In the genomic region with DNA sequence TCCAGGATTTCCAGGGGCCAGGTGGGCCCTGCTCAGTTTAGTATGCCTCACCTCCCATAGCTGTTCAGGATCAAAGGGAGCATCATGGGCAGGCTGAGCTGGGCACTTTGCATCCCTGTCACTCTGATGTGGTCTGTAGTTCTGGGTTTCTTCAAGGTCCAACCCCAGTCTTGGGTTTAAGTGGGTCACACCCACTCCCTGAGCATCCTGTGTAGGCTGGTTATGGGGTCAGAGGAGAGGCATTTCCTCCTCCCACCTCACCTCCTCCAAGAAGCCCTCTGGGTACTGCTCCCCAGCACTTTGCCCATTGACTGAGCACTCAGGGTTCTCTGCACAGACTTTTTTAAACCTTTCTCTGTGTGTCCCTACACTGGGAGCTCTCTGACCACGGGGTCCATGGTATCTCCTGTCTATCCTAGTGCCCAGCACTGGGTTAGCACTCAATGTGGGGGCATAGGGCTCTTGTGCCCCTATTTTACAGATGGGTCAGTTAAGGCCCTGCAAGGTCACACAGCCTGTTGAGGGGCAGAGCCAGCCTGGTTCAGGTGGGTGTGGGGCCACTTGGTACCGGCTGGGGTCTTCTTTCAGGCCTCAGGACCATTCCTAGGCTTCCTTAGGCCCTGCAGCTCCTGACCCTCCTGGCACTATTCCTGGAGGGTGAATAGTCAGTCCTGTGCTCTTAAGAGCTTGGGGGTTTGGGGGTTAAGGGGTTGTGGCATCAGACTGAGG, we compare ENCODE assay signal across 7 cellular contexts. TPM values are rescaled to one million over a fixed set of nuclear protein-coding genes. Genes with fewer than 3 reads are reported as not detected.
DNase-seq lines count a peak whose midpoint lies in the region; ATAC-seq lines count a peak whose summit lies in the region.

No MANE protein-coding gene starts in this region.

- no peak for ATAC-seq in stimulated activated naive B cell treated with anti-CD40 and anti-IgM and Interleukin-4, amounts not matched to agents 10 μg/mL and 1 μg/mL and 100 μg/mL, for 72 hours (replicated peaks)

- H3K4me3 ChIP-seq in GM23248 (no peak overlapping the region; the same call in 1 of the 2 replicates), SJSA1 (no peak overlapping the region)

- in situ Hi-C loops in GM23248 (cut with MboI) = no loop called here

- peak overlapping the region; percentile 92 to 98 (median 95) for H3K27ac Mint-ChIP-seq in immature natural killer cell
- peak overlapping the region; percentile 92 for H3K27ac Mint-ChIP-seq in stimulated activated naive B cell treated with anti-CD40 and anti-IgM and Interleukin-4, amounts not matched to agents 10 μg/mL and 1 μg/mL and 100 μg/mL, for 72 hours

- peaks cover 87 to 93% of the 10 kb centered on the region in 2 donors for H3K4me1 Mint-ChIP-seq in immature natural killer cell
- peaks cover 77 to 98% of the 10 kb centered on the region in 2 donors for H3K4me1 Mint-ChIP-seq in stimulated activated naive B cell treated with anti-CD40 and anti-IgM and Interleukin-4, amounts not matched to agents 10 μg/mL and 1 μg/mL and 100 μg/mL, for 72 hours

- H3K9me2 ChIP-seq in GM23248 (ENCODE audit: insufficient read depth) = no peaks in the 10 kb centered on the region

- peaks cover 0 to 4% (median 0%) of the 10 kb centered on the region in 3 donors for H3K36me3 Mint-ChIP-seq in immature natural killer cell
- peaks cover 4 to 34% of the 10 kb centered on the region in 2 donors for H3K36me3 Mint-ChIP-seq in stimulated activated naive B cell treated with anti-CD40 and anti-IgM and Interleukin-4, amounts not matched to agents 10 μg/mL and 1 μg/mL and 100 μg/mL, for 72 hours

- H3K27me3 ChIP-seq in GM23248 (replicated peaks; ENCODE audit: insufficient read depth) (no peaks in the 10 kb centered on the region), SJSA1 (replicated peaks) (no peaks in the 10 kb centered on the region)

- peak overlapping the region; percentile 80 to 90 (median 87) for H3K4me3 Mint-ChIP-seq in immature natural killer cell
- peak overlapping the region; percentile 83 to 93 for H3K4me3 Mint-ChIP-seq in stimulated activated naive B cell treated with anti-CD40 and anti-IgM and Interleukin-4, amounts not matched to agents 10 μg/mL and 1 μg/mL and 100 μg/mL, for 72 hours

- DNase-seq in GM23248 (peak; percentile 58), SJSA1 (ENCODE audit: low read depth in 1 of 2, low spot score in 2 of 2) (no peak), immature natural killer cell (peak; percentile 64 to 71 (median 71)), foreskin melanocyte (no peak), NCI-H446 treated with DMSO at 0.1 percent for 48 hours (lab: John Stamatoyannopoulos, UW) (no peak)
- no peak for DNase-seq in stimulated activated naive B cell treated with anti-CD40 and anti-IgM and Interleukin-4, amounts not matched to agents 10 μg/mL and 1 μg/mL and 100 μg/mL, for 72 hours
- DNase-seq in activated CD4-positive, alpha-beta T cell treated with anti-CD3 and anti-CD28 coated beads, Interleukin-2, amount 50 U/mL, for 4 hours = no peak

- peaks cover 97% of the 10 kb centered on the region for H3K79me2 ChIP-seq in GM23248 (ENCODE audit: insufficient read depth)

- H3K9me3 ChIP-seq in GM23248 (ENCODE audit: low read depth) (no peaks in the 10 kb centered on the region), SJSA1 (replicated peaks) (no peaks in the 10 kb centered on the region)

- H3F3A ChIP-seq in GM23248 (ENCODE audit: insufficient read depth) = peaks cover 20% of the 10 kb centered on the region

- peak overlapping the region; percentile 87 for H3K9ac ChIP-seq in GM23248

- H3K9me3 Mint-ChIP-seq in immature natural killer cell = no peaks in the 10 kb centered on the region
- no peaks in the 10 kb centered on the region for H3K9me3 Mint-ChIP-seq in stimulated activated naive B cell treated with anti-CD40 and anti-IgM and Interleukin-4, amounts not matched to agents 10 μg/mL and 1 μg/mL and 100 μg/mL, for 72 hours

- peaks cover 3 to 28% (median 17%) of the 10 kb centered on the region in 3 donors for H3K27me3 Mint-ChIP-seq in immature natural killer cell (ENCODE audit: low read depth in 3 of 3)
- H3K27me3 Mint-ChIP-seq in stimulated activated naive B cell treated with anti-CD40 and anti-IgM and Interleukin-4, amounts not matched to agents 10 μg/mL and 1 μg/mL and 100 μg/mL, for 72 hours = no peaks in the 10 kb centered on the region

- WGBS in GM23248 (ENCODE audit: low coverage in 1 of 2, low lambda C conversion rate in 2 of 2, missing lambda C conversion rate in 2 of 2), 2 experiments = 70 to 73% methylated on average over 2 of the region's 2 CpGs

- H3K36me3 ChIP-seq in GM23248 (ENCODE audit: low read depth) (no peaks in the 10 kb centered on the region), SJSA1 (peaks cover 53% of the 10 kb centered on the region)

- H3K27ac ChIP-seq in GM23248 (peak overlapping the region; percentile 91), SJSA1 (peak overlapping the region; percentile 10; the same call in 1 of the 2 replicates)

- H3K4me2 ChIP-seq in GM23248 (ENCODE audit: unreplicated experiment) = peak overlapping the region; percentile 63

- H4K20me1 ChIP-seq in GM23248 (ENCODE audit: insufficient read depth) = no peaks in the 10 kb centered on the region

- no peak overlapping the region for H2AFZ ChIP-seq in GM23248

- H3K4me1 ChIP-seq in GM23248 (ENCODE audit: insufficient read depth) = peaks cover 27% of the 10 kb centered on the region
- peaks cover 52% of the 10 kb centered on the region for H3K4me1 ChIP-seq in SJSA1 (replicated peaks)

RNA-seq across cellular contexts. Expression of a gene that starts 19.0 kb away (rescaled TPM):
- 163 and 168 TPM in 2 replicates for total RNA-seq in GM23248 (2014; rRNA removed; shearing (Covaris generic))
- polyA plus RNA-seq in GM23248 (2016; fragmentation: Nextera tagmentation; extraction: Ambion mirVana) = 81.4 and 83.7 TPM in 2 replicates
- total RNA-seq in SJSA1 (2014; rRNA removed; shearing (Covaris generic)) = 101 and 114 TPM in 2 replicates
- polyA plus RNA-seq in immature natural killer cell = 100 to 1,000 TPM; 339 to 410 (median 385) TPM

Comparison
In these comparisons a context has a peak if more than half of its experiments do, and no peak if none do; other contexts are left out.
1. DNase-seq: peak in GM23248 (single experiment) and immature natural killer cell (3 of 3); none in SJSA1 (0 of 2), stimulated activated naive B cell treated with anti-CD40 and anti-IgM and Interleukin-4, amounts not matched to agents 10 μg/mL and 1 μg/mL and 100 μg/mL, for 72 hours (single experiment), foreskin melanocyte (single experiment), activated CD4-positive, alpha-beta T cell treated with anti-CD3 and anti-CD28 coated beads, Interleukin-2, amount 50 U/mL, for 4 hours (0 of 2) and NCI-H446 treated with DMSO at 0.1 percent for 48 hours (single experiment).